ENCODE assay signal across 17 cellular contexts in the genomic region with DNA sequence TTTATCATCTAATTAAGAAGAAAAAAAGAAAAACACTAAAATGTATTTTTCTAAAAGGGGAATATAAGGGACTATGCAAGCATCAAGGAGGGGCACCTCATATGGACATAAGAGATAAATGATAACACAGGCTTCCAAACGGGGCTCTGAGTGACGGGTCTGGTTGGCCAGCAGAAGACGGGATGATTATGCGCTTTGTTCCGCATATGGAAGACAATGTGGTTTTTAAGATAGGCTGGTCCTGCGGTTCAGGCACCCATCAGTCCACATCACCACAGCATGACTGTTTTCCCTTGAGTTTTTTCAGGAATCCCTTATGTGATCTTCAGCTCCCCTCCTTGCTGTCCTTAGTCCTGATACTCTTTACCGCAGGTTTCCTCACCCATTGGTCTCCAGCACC.
"Had no signal": no experiment of that assay in that cellular context is flagged by ENCODE, and none has a peak within 500 bp of the region (broad histone marks: within the 10 kb centered on the region; RNA-seq: fewer than 3 reads in every experiment).

No MANE protein-coding gene starts in this region.

- H3K27me3 ChIP-seq: right lobe of liver, tibial nerve, upper lobe of left lung had no signal

- DNase-seq: cortex of kidney; esophagus squamous epithelium; foreskin melanocyte; left ventricle myocardium superior; lower lobe of right lung; natural killer cell; right lobe of liver; small intestine; stimulated activated CD4-positive, alpha-beta T cell treated with anti-CD3 and anti-CD28 coated beads, Interleukin-15, amount 100 ng/mL, for 24 hours; stimulated activated CD4-positive, alpha-beta T cell treated with anti-CD3 and anti-CD28 coated beads, Interleukin-2, amount 100 ng/mL, for 48 hours; stimulated activated naive B cell treated with anti-CD40 and anti-IgM and Interleukin-4, amounts not matched to agents 10 μg/mL and 1 μg/mL and 100 μg/mL, for 72 hours; upper lobe of left lung had no signal

- H3K4me1 ChIP-seq: esophagus squamous epithelium, lower lobe of right lung, parathyroid adenoma, right lobe of liver, tibial nerve, upper lobe of left lung had no signal

- ATAC-seq: left ventricle myocardium superior; lower lobe of right lung; natural killer cell; right lobe of liver; stimulated activated naive B cell treated with anti-CD40 and anti-IgM and Interleukin-4, amounts not matched to agents 10 μg/mL and 1 μg/mL and 100 μg/mL, for 72 hours had no signal

- H3K9me3 ChIP-seq: esophagus squamous epithelium, lower lobe of right lung, right lobe of liver, thoracic aorta, tibial nerve, upper lobe of left lung had no signal

- H3K4me3 ChIP-seq: esophagus squamous epithelium, lower lobe of right lung, right lobe of liver, thoracic aorta, tibial nerve, upper lobe of left lung had no signal

- H3K36me3 ChIP-seq: esophagus squamous epithelium, lower lobe of right lung, right lobe of liver, thoracic aorta, tibial nerve, upper lobe of left lung had no signal

- H3K27ac ChIP-seq: esophagus squamous epithelium, lower lobe of right lung, parathyroid adenoma, right lobe of liver, thoracic aorta, tibial nerve, upper lobe of left lung had no signal

- FAIRE-seq: keratinocyte, small intestine, urothelium cell line had no signal
